19 cellular contexts compared by ENCODE assay signal in the genomic region with DNA sequence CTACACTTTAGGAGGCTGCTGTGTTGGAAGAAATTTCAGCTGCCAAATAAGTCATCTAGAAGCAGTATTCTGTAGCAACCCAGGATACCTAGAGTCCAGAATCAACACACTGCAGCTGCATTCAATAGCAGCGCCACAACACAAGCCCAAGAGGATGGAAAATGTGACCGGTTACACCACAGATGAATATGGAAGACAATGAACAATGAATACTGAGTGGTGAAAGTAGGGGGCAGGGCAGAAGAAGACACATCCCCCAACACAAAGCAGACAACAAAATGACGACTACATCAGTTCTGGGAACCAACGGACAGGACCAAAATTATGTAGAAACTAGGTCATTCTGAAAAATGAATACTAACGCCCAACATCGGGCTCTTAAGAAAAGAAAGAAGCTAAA. TPM values are rescaled to one million over a fixed set of nuclear protein-coding genes. Genes with fewer than 3 reads are reported as not detected.
"Had no signal": no experiment of that assay in that cellular context is flagged by ENCODE, and none has a peak within 500 bp of the region (broad histone marks: within the 10 kb centered on the region; RNA-seq: fewer than 3 reads in every experiment).

No MANE protein-coding gene starts in this region.

- H3K27ac ChIP-seq: colonic mucosa, heart right ventricle, left lung, sigmoid colon, spleen had no signal

- H3K4me3 ChIP-seq: colonic mucosa, heart right ventricle, left lung, sigmoid colon, spleen had no signal

- DNase-seq: activated CD4-positive, alpha-beta T cell treated with anti-CD3 and anti-CD28 coated beads, Interleukin-2, amount 50 U/mL, for 1 hour; activated CD8-positive, alpha-beta memory T cell treated with anti-CD3 and anti-CD28 coated beads for 24 hours; activated naive CD4-positive, alpha-beta T cell; colonic mucosa; foreskin fibroblast; left lung; mammary epithelial cell; natural killer cell; sigmoid colon; SK-N-SH; spleen; stimulated activated naive CD8-positive, alpha-beta T cell treated with anti-CD3 and anti-CD28 coated beads, Interleukin-15, amount 100 ng/mL, for 72 hours; T-cell; T-helper 9 cell had no signal

- H3K4me1 Mint-ChIP-seq: natural killer cell; stimulated activated naive CD8-positive, alpha-beta T cell treated with anti-CD3 and anti-CD28 coated beads, Interleukin-15, amount 100 ng/mL, for 72 hours; T-cell had no signal

- H3K9me3 Mint-ChIP-seq: activated T-helper 1 cell treated with anti-CD3 and anti-CD28 coated beads, Interleukin-12 subunit alpha, Interleukin-12 subunit beta, Interleukin-2, Interleukin-4 antibody, amounts not matched to agents 30 ng/mL and 10 ng/mL and 1 ng/mL, durations not matched to agents 14 hours and 24 hours and 36 hours; natural killer cell; stimulated activated naive CD8-positive, alpha-beta T cell treated with anti-CD3 and anti-CD28 coated beads, Interleukin-15, amount 100 ng/mL, for 72 hours; T-cell had no signal

- H3K36me3 Mint-ChIP-seq: natural killer cell, T-cell had no signal

- H3K4me1 ChIP-seq: colonic mucosa, left lung, sigmoid colon, spleen had no signal

- H3K9me3 ChIP-seq: colonic mucosa, heart right ventricle, left lung, sigmoid colon, SK-N-SH, spleen had no signal

- ATAC-seq: activated CD4-positive, CD25-positive, alpha-beta regulatory T cell treated with anti-CD3 and anti-CD28 coated beads, Interleukin-2, amount 50 U/mL, for 24 hours; left lung; natural killer cell; stimulated activated naive CD8-positive, alpha-beta T cell treated with anti-CD3 and anti-CD28 coated beads, Interleukin-15, amount 100 ng/mL, for 72 hours; T-cell had no signal

- H3K27me3 ChIP-seq: colonic mucosa, heart right ventricle, left lung, sigmoid colon had no signal

- H3K4me3 Mint-ChIP-seq: activated T-helper 1 cell treated with anti-CD3 and anti-CD28 coated beads, Interleukin-12 subunit alpha, Interleukin-12 subunit beta, Interleukin-2, Interleukin-4 antibody, amounts not matched to agents 30 ng/mL and 10 ng/mL and 1 ng/mL, durations not matched to agents 14 hours and 24 hours and 36 hours; natural killer cell; stimulated activated naive CD8-positive, alpha-beta T cell treated with anti-CD3 and anti-CD28 coated beads, Interleukin-15, amount 100 ng/mL, for 72 hours; T-cell had no signal

- H3K36me3 ChIP-seq: colonic mucosa, heart right ventricle, left lung, sigmoid colon, spleen had no signal

- H3K27ac Mint-ChIP-seq: activated T-helper 1 cell treated with anti-CD3 and anti-CD28 coated beads, Interleukin-12 subunit alpha, Interleukin-12 subunit beta, Interleukin-2, Interleukin-4 antibody, amounts not matched to agents 30 ng/mL and 10 ng/mL and 1 ng/mL, durations not matched to agents 14 hours and 24 hours and 36 hours; natural killer cell; stimulated activated naive CD8-positive, alpha-beta T cell treated with anti-CD3 and anti-CD28 coated beads, Interleukin-15, amount 100 ng/mL, for 72 hours; T-cell had no signal

RNA-seq across cellular contexts. Expression of a gene that starts 38.2 kb away (rescaled TPM):
- total RNA-seq: cardiac septum, natural killer cell, pulmonary artery endothelial cell had no signal
